ENCODE assay signal across 13 cellular contexts in the genomic region with DNA sequence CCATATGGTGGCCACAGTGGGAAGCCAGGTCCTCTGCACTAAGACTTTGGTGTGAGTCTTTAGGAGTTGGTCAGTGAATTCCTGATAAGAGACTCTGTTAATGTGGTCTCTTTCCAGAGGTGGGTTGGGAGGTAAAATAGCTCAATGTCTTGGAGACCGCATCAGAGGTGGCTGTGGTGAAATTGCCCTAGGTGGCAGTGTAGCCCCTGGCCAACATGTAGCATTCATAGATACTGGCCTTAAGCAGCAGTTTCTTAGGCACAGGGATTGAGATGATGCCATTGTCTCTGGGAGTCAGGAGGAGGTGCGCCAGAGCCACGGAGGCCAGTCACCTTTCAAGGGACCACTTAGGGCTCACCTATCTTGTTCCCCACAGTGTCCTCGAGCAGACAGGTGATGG.
DNase-seq lines count a peak whose midpoint lies in the region; ATAC-seq and TF ChIP-seq lines count a peak whose summit lies in the region.
"Had no signal": no experiment of that assay in that cellular context is flagged by ENCODE, and none has a peak within 500 bp of the region (broad histone marks: within the 10 kb centered on the region; RNA-seq: fewer than 3 reads in every experiment).

No MANE protein-coding gene starts in this region.

- H3K27me3 ChIP-seq in Panc1 (ENCODE audit: control insufficient read depth, insufficient read depth, low read length), result no peaks in the 10 kb centered on the region
- no peaks in the 10 kb centered on the region for H3K27me3 ChIP-seq in osteoblast (ENCODE audit: insufficient read depth, low read length)
- H3K27me3 ChIP-seq: BLaER1 treated with 17β-estradiol and CSF1 and Interleukin-3, amounts not matched to agents 10 nM and 100 nM; vagina had no signal

- no peak for DNase-seq in AG04449 (ENCODE audit: low read depth, low spot score)
- no peak for DNase-seq in Panc1 (ENCODE audit: low read depth, low spot score)
- DNase-seq in iPS-NIHi11 (ENCODE audit: low spot score), result peak; percentile 45
- DNase-seq in osteoblast (ENCODE audit: insufficient read length, low spot score, missing footprints), result no peak
- DNase-seq in activated CD4-positive, alpha-beta T cell treated with anti-CD3 and anti-CD28 coated beads, Interleukin-2, amount 50 U/mL, for 48 hours, result no peak
- no peak for DNase-seq in activated effector memory CD4-positive, alpha-beta T cell treated with Interleukin-2 at 50 U/mL for 16 hours
- DNase-seq in NCI-H1105 treated with DMSO at 0.1 percent for 48 hours (lab: John Stamatoyannopoulos, UW), result no peak
- DNase-seq: left cardiac atrium, NCI-H2029 treated with DMSO at 0.1 percent for 48 hours had no signal

- H3K4me3 ChIP-seq in AG04449 (ENCODE audit: low read depth, low read length), result no peak overlapping the region
- no peak overlapping the region for H3K4me3 ChIP-seq in GM12875 (ENCODE audit: low read depth, low read length)
- H3K4me3 ChIP-seq in Panc1 (ENCODE audit: low read depth in 2 of 2, low read length in 2 of 2), result no peak overlapping the region
- no peak overlapping the region for H3K4me3 ChIP-seq in osteoblast (ENCODE audit: insufficient read depth, low read length)
- H3K4me3 ChIP-seq: BLaER1 treated with 17β-estradiol and CSF1 and Interleukin-3, amounts not matched to agents 10 nM and 100 nM; SK-N-MC; vagina had no signal

- no peaks in the 10 kb centered on the region for H4K20me1 ChIP-seq in osteoblast (ENCODE audit: insufficient read depth, low read length)
- H4K20me1 ChIP-seq: BLaER1 treated with 17β-estradiol and CSF1 and Interleukin-3, amounts not matched to agents 10 nM and 100 nM had no signal

- H2AFZ ChIP-seq in osteoblast (ENCODE audit: low read length), result no peak overlapping the region

- H3K79me2 ChIP-seq in osteoblast (ENCODE audit: insufficient read depth, low read length), result no peaks in the 10 kb centered on the region

- H3K4me1 ChIP-seq in Panc1 (ENCODE audit: control insufficient read depth, insufficient read depth, low read length) (no peaks in the 10 kb centered on the region), osteoblast (ENCODE audit: insufficient read depth, low read length) (no peaks in the 10 kb centered on the region)
- H3K4me1 ChIP-seq: vagina had no signal

- peak; percentile 66; the same call in 1 of the 2 replicates for ATAC-seq in Panc1

- no peak overlapping the region for H3K4me2 ChIP-seq in osteoblast (ENCODE audit: insufficient read depth, low read length)
- H3K4me2 ChIP-seq: BLaER1 treated with 17β-estradiol and CSF1 and Interleukin-3, amounts not matched to agents 10 nM and 100 nM had no signal

- H3K9me3 ChIP-seq in Panc1 (ENCODE audit: control insufficient read depth, insufficient read depth, low read depth, low read length), result no peaks in the 10 kb centered on the region
- H3K9me3 ChIP-seq in osteoblast (ENCODE audit: low read depth, low read length), result no peaks in the 10 kb centered on the region
- H3K9me3 ChIP-seq: vagina had no signal

- CTCF ChIA-PET in AG04449 (lab: Yijun Ruan, JAX) (no interaction called here), Panc1 (lab: Charles Lee) (interaction anchor here (0.6 to 1.0 kb wide), 2 partner anchors 266 to 307 kb away, joined by 3 to 4 read pairs; no protein-coding TSS in a partner anchor)

- POLR2A ChIA-PET in AG04449 (lab: Yijun Ruan, JAX), result no interaction called here
- POLR2A ChIA-PET in Panc1 (lab: Charles Lee), result no interaction called here

- no TSS peak for BruUV-seq in Panc1 (replicated peaks; lab: Mats Ljungman, UMichigan)

- in situ Hi-C loops in Panc1 (cut with HindIII; ENCODE audit: low pct_unique_long_range_greater_than_20kb, low sequenced_read_pairs), result no loop called here

- intact Hi-C loops in Panc1 (cut with micrococcal nuclease; ENCODE audit: unreplicated experiment), result no loop called here

- no peaks in the 10 kb centered on the region for H3K36me3 ChIP-seq in Panc1 (ENCODE audit: control insufficient read depth, insufficient read depth, low read length)
- H3K36me3 ChIP-seq in osteoblast (ENCODE audit: insufficient read depth, low read length), result no peaks in the 10 kb centered on the region
- H3K36me3 ChIP-seq: BLaER1 treated with 17β-estradiol and CSF1 and Interleukin-3, amounts not matched to agents 10 nM and 100 nM; vagina had no signal

- H3K27ac ChIP-seq in Panc1 (ENCODE audit: low read length) (no peak overlapping the region), osteoblast (ENCODE audit: low read depth, low read length) (no peak overlapping the region)
- H3K27ac ChIP-seq: BLaER1 treated with 17β-estradiol and CSF1 and Interleukin-3, amounts not matched to agents 10 nM and 100 nM; SK-N-MC; vagina had no signal

- TF ChIP-seq CTCF in AG04449 (IDR thresholded peaks at IDR 0.05; ENCODE audit: insufficient read depth, low read length, missing control alignments), result peak; percentile 3
- TF ChIP-seq CTCF in GM12875 (IDR thresholded peaks at IDR 0.05; ENCODE audit: borderline replicate concordance, insufficient read depth, low read depth, low read length), result peak; percentile 22; the same call in 1 of the 2 replicates
- TF ChIP-seq CTCF in Panc1 (IDR thresholded peaks at IDR 0.05), result peak; percentile 53
- no peak for TF ChIP-seq CTCF in osteoblast (IDR thresholded peaks at IDR 0.05; ENCODE audit: extremely low read depth, low read depth, low read length)
